1 cellular context compared by ENCODE assay signal in the genomic region with DNA sequence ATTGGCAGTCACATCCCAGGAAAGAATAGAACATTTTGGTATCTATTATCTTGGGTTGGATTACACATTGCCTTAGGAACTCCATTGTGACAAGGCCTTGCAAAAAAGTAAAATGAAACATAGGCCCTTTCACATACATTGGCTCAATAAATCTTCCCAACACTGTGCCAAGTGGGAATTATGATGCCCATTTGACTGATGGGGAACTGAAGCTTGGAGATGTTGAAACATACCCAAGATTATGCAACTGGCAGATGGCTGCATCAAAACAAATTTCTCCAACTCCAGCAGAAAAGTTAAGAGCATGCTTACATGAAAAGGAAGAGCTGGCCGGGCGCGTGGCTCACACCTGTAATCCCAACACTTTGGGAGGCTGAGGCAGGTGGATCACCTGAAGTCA.
TF ChIP-seq lines count a peak whose summit lies in the region.

No MANE protein-coding gene starts in this region.

TF ChIP-seq in K562, 482 proteins besides CTCF, POLR2A, EP300 and RAD21:
- TF ChIP-seq XRCC3 (IDR thresholded peaks at IDR 0.05), result no peak
- TF ChIP-seq CEBPB (tag; IDR thresholded peaks at IDR 0.05), result peak; percentile 49
